In the genomic region with DNA sequence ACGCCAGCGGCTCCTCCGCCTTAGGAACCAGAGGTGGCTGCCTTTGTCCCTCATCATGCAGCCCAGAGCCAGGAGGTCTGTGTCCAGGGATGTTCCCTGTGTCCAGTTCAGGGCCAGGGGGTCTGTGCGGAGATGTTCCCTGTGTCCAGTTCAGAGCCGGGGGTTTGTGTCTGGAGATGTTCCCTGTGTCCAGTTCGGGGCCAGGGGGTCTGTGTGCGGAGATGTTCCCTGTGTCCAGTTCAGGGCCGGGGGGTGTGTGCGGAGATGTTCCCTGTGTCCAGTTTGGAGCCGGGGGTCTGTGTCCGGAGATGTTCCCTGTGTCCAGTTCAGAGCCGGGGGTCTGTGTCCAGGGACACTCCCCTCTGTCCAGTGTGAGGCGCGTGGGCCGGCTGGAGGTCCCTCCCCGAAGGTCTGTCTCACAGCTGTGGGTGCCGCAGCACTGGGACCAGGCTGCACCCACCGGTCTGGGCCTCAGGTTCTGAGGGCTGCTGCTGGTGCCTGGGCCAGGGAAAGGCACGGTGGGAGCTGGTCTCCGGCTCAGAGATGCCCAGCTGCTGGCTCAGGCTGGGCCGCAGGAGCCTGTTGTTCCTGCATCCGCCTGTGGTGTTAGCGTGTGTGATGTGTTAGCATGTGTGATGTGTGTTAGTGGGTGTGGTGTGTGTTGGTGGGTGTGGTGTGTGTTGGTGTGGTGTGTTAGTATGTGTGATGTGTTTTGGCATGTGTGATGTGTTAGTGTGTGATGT, we compare ENCODE assay signal across 1 cellular context.
A peak's percentile ranks its signal among the peaks of the same experiment; 100 is the strongest.
TF ChIP-seq lines count a peak whose summit lies in the region.

No MANE protein-coding gene starts in this region.

TF ChIP-seq in HEK293, 187 proteins besides CTCF, POLR2A, EP300 and RAD21 (continued from another document):
- TF ChIP-seq, protein P1, sequence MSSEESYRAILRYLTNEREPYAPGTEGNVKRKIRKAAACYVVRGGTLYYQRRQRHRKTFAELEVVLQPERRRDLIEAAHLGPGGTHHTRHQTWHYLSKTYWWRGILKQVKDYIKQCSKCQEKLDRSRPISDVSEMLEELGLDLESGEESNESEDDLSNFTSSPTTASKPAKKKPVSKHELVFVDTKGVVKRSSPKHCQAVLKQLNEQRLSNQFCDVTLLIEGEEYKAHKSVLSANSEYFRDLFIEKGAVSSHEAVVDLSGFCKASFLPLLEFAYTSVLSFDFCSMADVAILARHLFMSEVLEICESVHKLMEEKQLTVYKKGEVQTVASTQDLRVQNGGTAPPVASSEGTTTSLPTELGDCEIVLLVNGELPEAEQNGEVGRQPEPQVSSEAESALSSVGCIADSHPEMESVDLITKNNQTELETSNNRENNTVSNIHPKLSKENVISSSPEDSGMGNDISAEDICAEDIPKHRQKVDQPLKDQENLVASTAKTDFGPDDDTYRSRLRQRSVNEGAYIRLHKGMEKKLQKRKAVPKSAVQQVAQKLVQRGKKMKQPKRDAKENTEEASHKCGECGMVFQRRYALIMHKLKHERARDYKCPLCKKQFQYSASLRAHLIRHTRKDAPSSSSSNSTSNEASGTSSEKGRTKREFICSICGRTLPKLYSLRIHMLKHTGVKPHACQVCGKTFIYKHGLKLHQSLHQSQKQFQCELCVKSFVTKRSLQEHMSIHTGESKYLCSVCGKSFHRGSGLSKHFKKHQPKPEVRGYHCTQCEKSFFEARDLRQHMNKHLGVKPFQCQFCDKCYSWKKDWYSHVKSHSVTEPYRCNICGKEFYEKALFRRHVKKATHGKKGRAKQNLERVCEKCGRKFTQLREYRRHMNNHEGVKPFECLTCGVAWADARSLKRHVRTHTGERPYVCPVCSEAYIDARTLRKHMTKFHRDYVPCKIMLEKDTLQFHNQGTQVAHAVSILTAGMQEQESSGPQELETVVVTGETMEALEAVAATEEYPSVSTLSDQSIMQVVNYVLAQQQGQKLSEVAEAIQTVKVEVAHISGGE (tag by site-specific recombination; conservative IDR thresholded peaks at IDR 0.05; ENCODE audit: low read depth), result no peak
- TF ChIP-seq ZNF654 (tag by site-specific recombination; IDR thresholded peaks at IDR 0.05; ENCODE audit: low read depth) (no peak), ZNF571 (tag by site-specific recombination; IDR thresholded peaks at IDR 0.05) (no peak), ZNF701 (tag by site-specific recombination; IDR thresholded peaks at IDR 0.05) (0 out of 2 replicates have a peak, but pooled peaks have one; percentile 13)
